In the genomic region with DNA sequence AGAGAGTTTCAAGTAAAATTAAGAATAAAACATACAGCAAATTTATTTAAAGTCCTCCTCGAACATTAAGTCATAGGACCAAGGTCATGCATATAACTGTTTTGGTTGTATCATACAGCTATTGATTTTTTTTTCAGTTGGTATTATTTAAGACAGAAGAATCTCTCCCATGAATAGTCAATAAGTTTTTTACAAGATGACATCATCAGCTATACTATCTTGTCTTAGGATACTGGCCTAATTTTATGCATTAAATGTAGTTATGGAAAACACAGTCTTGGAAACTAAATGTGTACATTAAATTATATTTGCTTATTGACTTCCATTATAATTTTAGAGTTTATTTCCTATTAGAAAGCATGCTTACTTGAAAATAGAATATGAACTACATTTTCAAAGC, we compare ENCODE assay signal across 25 cellular contexts.
DNase-seq lines count a peak whose midpoint lies in the region; ATAC-seq, FAIRE-seq and TF ChIP-seq lines count a peak whose summit lies in the region.
"Had no signal": no experiment of that assay in that cellular context is flagged by ENCODE, and none has a peak within 500 bp of the region (broad histone marks: within the 10 kb centered on the region; RNA-seq: fewer than 3 reads in every experiment).

No MANE protein-coding gene starts in this region.

- H3K4me3 Mint-ChIP-seq in astrocyte (ENCODE audit: unreplicated experiment) (no peak overlapping the region), HFFc6 (no peak overlapping the region)
- H3K4me3 Mint-ChIP-seq: CD14-positive monocyte; CD4-positive, alpha-beta memory T cell; CD4-positive, CD25-positive, alpha-beta regulatory T cell; CD8-positive, alpha-beta memory T cell had no signal

- H3K27ac ChIP-seq in SK-N-SH (ENCODE audit: low read depth in 2 of 2, low read length in 1 of 2): peak overlapping the region; percentile 60 to 62; a peak in 2 of 4 replicates
- H3K27ac ChIP-seq in A549: no peak overlapping the region
- H3K27ac ChIP-seq in astrocyte (ENCODE audit: low read depth, low read length): no peak overlapping the region
- H3K27ac ChIP-seq: 22Rv1, BLaER1 had no signal

- H3K36me3 ChIP-seq in SK-N-SH (replicated peaks in 1 of 2; ENCODE audit: control insufficient read depth in 1 of 2, insufficient read depth in 2 of 2, low read length in 1 of 2) (no peaks in the 10 kb centered on the region), astrocyte (ENCODE audit: insufficient read depth, low read length) (no peaks in the 10 kb centered on the region)
- H3K36me3 ChIP-seq: BE2C, BLaER1 had no signal

- no peak for DNase-seq in SK-N-SH
- no peak for DNase-seq in A549 (ENCODE audit: low read depth in 1 of 2, low spot score in 1 of 2)
- DNase-seq in astrocyte (ENCODE audit: low read depth): no peak
- no peak for DNase-seq in NCI-H1092 (lab: John Stamatoyannopoulos, UW)
- no peak for DNase-seq in HFFc6
- DNase-seq: ACHN; BE2C; C1 segment of cervical spinal cord; CD4-positive, alpha-beta memory T cell; CD4-positive, CD25-positive, alpha-beta regulatory T cell; CD8-positive, alpha-beta memory T cell; COR-L47; DMS 273 treated with DMSO at 0.1 percent for 48 hours; DMS153; DMS53; DMS79; DND-41; EL; GDM1 had no signal

- H3K36me3 Mint-ChIP-seq in astrocyte (ENCODE audit: low read depth, unreplicated experiment) (no peaks in the 10 kb centered on the region), HFFc6 (ENCODE audit: low read depth) (no peaks in the 10 kb centered on the region)
- H3K36me3 Mint-ChIP-seq: CD14-positive monocyte; CD4-positive, alpha-beta memory T cell; CD4-positive, CD25-positive, alpha-beta regulatory T cell; CD8-positive, alpha-beta memory T cell had no signal

- H3K9me3 Mint-ChIP-seq in astrocyte (ENCODE audit: unreplicated experiment) (no peaks in the 10 kb centered on the region), HFFc6 (no peaks in the 10 kb centered on the region)
- H3K9me3 Mint-ChIP-seq: CD4-positive, CD25-positive, alpha-beta regulatory T cell had no signal

- FAIRE-seq in A549 (lab: Jason Lieb, UNC) (peak; percentile 36), astrocyte (lab: Jason Lieb, UNC) (peak; percentile 52)
- FAIRE-seq: GM12878, GM12892 had no signal

- H3K27me3 Mint-ChIP-seq in astrocyte (ENCODE audit: low read depth, unreplicated experiment): no peaks in the 10 kb centered on the region
- H3K27me3 Mint-ChIP-seq in HFFc6 (ENCODE audit: insufficient read depth): no peaks in the 10 kb centered on the region
- H3K27me3 Mint-ChIP-seq: CD4-positive, alpha-beta memory T cell; CD4-positive, CD25-positive, alpha-beta regulatory T cell had no signal

- TF ChIP-seq EP300 in SK-N-SH (IDR thresholded peaks at IDR 0.05; ENCODE audit: borderline replicate concordance in 1 of 2, low read depth in 1 of 2, low read length in 1 of 2) (no peak), A549 (IDR thresholded peaks at IDR 0.05) (no peak)

- H3K9me2 ChIP-seq in SK-N-SH: no peaks in the 10 kb centered on the region

- POLR2A ChIA-PET in SK-N-SH (lab: Yijun Ruan, JAX) (no interaction called here), A549 (lab: Yijun Ruan, JAX) (no interaction called here)

- H3K9me3 ChIP-seq in SK-N-SH (no peaks in the 10 kb centered on the region), A549 (no peaks in the 10 kb centered on the region), astrocyte (ENCODE audit: insufficient read depth, low read depth, low read length) (no peaks in the 10 kb centered on the region)
- H3K9me3 ChIP-seq: BE2C, BLaER1 had no signal

- H3K79me2 ChIP-seq in SK-N-SH (ENCODE audit: insufficient read depth) (no peaks in the 10 kb centered on the region), astrocyte (ENCODE audit: insufficient read depth, low read length) (no peaks in the 10 kb centered on the region)

- TF ChIP-seq POLR2A in A549 (IDR thresholded peaks at IDR 0.05; ENCODE audit: low read length): no peak

- TF ChIP-seq RAD21 in SK-N-SH (IDR thresholded peaks at IDR 0.05; ENCODE audit: low read length): no peak
- TF ChIP-seq RAD21 in A549 (conservative IDR thresholded peaks at IDR 0.05 in 1 of 2, IDR thresholded peaks at IDR 0.05 in 1 of 2): no peak

- H4K20me1 ChIP-seq in SK-N-SH (ENCODE audit: insufficient read depth) (no peaks in the 10 kb centered on the region), astrocyte (ENCODE audit: insufficient read depth, low read length) (no peaks in the 10 kb centered on the region)

- H3K9ac ChIP-seq in SK-N-SH: no peak overlapping the region
- H3K9ac ChIP-seq in astrocyte (ENCODE audit: low read length): no peak overlapping the region
- H3K9ac ChIP-seq: BLaER1 had no signal

- ATAC-seq in SK-N-SH treated with all-trans-retinoic acid at 6 μM for 48 hours (no peak), A549 (no peak)
- ATAC-seq: GM12878 had no signal

- WGBS in SK-N-SH (ENCODE audit: low lambda C conversion rate): 27% methylated on average over 1 of the region's 1 CpG
- 0% methylated on average over 1 of the region's 1 CpG for WGBS in A549 (ENCODE audit: missing lambda C conversion rate)

- H3K27me3 ChIP-seq in SK-N-SH (ENCODE audit: insufficient read depth): no peaks in the 10 kb centered on the region
- no peaks in the 10 kb centered on the region for H3K27me3 ChIP-seq in astrocyte (ENCODE audit: insufficient read depth, low read length)
- H3K27me3 ChIP-seq: BE2C had no signal

- H3K4me3 ChIP-seq in SK-N-SH (ENCODE audit: low read depth in 2 of 2, low read length in 1 of 2) (no peak overlapping the region), A549 (no peak overlapping the region), astrocyte (ENCODE audit: insufficient read depth, low read depth, low read length) (no peak overlapping the region)
- H3K4me3 ChIP-seq: BLaER1, GM12878 had no signal

- H3K4me2 ChIP-seq in SK-N-SH: no peak overlapping the region
- H3K4me2 ChIP-seq in A549: no peak overlapping the region
- H3K4me2 ChIP-seq in astrocyte (ENCODE audit: low read length): no peak overlapping the region
- H3K4me2 ChIP-seq: BLaER1 had no signal

- H3K4me1 Mint-ChIP-seq in astrocyte (ENCODE audit: low read depth, unreplicated experiment) (peaks cover 2% of the 10 kb centered on the region), HFFc6 (ENCODE audit: low read depth) (no peaks in the 10 kb centered on the region)
- H3K4me1 Mint-ChIP-seq: CD14-positive monocyte; CD4-positive, alpha-beta memory T cell; CD4-positive, CD25-positive, alpha-beta regulatory T cell; CD8-positive, alpha-beta memory T cell had no signal

- H3K27ac Mint-ChIP-seq in astrocyte (ENCODE audit: unreplicated experiment) (no peak overlapping the region), HFFc6 (no peak overlapping the region)
- H3K27ac Mint-ChIP-seq: CD14-positive monocyte; CD4-positive, alpha-beta memory T cell; CD4-positive, CD25-positive, alpha-beta regulatory T cell; CD8-positive, alpha-beta memory T cell had no signal

- H3F3A ChIP-seq in SK-N-SH (replicated peaks; ENCODE audit: insufficient read depth): no peaks in the 10 kb centered on the region

- CTCF ChIA-PET in SK-N-SH (lab: Yijun Ruan, JAX): no interaction called here
- CTCF ChIA-PET in A549 (lab: Yijun Ruan, JAX): no interaction called here

- H3K4me1 ChIP-seq in SK-N-SH (ENCODE audit: control insufficient read depth in 1 of 2, insufficient read depth in 2 of 2, low read depth in 1 of 2, low read length in 1 of 2) (no peaks in the 10 kb centered on the region; a peak in 1 of 4 replicates), A549 (no peaks in the 10 kb centered on the region), astrocyte (ENCODE audit: insufficient read depth, low read length) (no peaks in the 10 kb centered on the region)
- H3K4me1 ChIP-seq: BE2C, BLaER1 had no signal

- H2AFZ ChIP-seq in SK-N-SH (ENCODE audit: low read depth): no peak overlapping the region
- no peak overlapping the region for H2AFZ ChIP-seq in astrocyte (ENCODE audit: low read depth, low read length)

- TF ChIP-seq CTCF in SK-N-SH (IDR thresholded peaks at IDR 0.05) (no peak), A549 (IDR thresholded peaks at IDR 0.05) (no peak), astrocyte (IDR thresholded peaks at IDR 0.05; ENCODE audit: insufficient read depth, low read depth, low read length) (no peak), HFFc6 (IDR thresholded peaks at IDR 0.05) (no peak)

TF ChIP-seq in SK-N-SH, 30 proteins besides CTCF, POLR2A, EP300 and RAD21 (continues in another document):
- TF ChIP-seq TAF1 (IDR thresholded peaks at IDR 0.05; ENCODE audit: borderline replicate concordance, low read depth, low read length): no peak
- TF ChIP-seq GATA2 (CRISPR knock-in tag; IDR thresholded peaks at IDR 0.05): no peak
- TF ChIP-seq FOXM1 (IDR thresholded peaks at IDR 0.05; ENCODE audit: low read depth): no peak
- no peak for TF ChIP-seq SIN3A (IDR thresholded peaks at IDR 0.05; ENCODE audit: borderline replicate concordance, low read depth, low read length)
- TF ChIP-seq ELF1 (IDR thresholded peaks at IDR 0.05): no peak
- no peak for TF ChIP-seq RXRA (IDR thresholded peaks at IDR 0.05; ENCODE audit: borderline replicate concordance, low read depth)
- TF ChIP-seq CHD2 (IDR thresholded peaks at IDR 0.05; ENCODE audit: low read length, partially characterized antibody): no peak

TF ChIP-seq in SK-N-SH treated with all-trans-retinoic acid at 6 μM for 48 hours, 23 proteins besides CTCF, POLR2A, EP300 and RAD21 (continues in another document):
- no peak for TF ChIP-seq PPARA (CRISPR knock-in tag; IDR thresholded peaks at IDR 0.05; ENCODE audit: borderline replicate concordance)
- TF ChIP-seq ZFP3 (CRISPR knock-in tag; IDR thresholded peaks at IDR 0.05): no peak
- TF ChIP-seq BACH2 (CRISPR knock-in tag; IDR thresholded peaks at IDR 0.05; ENCODE audit: borderline replicate concordance): no peak

Comparison
In these comparisons a context has a peak if more than half of its experiments do, and no peak if none do; other contexts are left out.
1. H3K27ac ChIP-seq: peak in SK-N-SH (2 of 2); none in A549 (0 of 2) and astrocyte (single experiment).